1 cellular context compared by ENCODE assay signal in genomic region chr11:120305286-120305685, GRCh38.
TF ChIP-seq lines count a peak whose summit lies in the region.

No MANE protein-coding gene starts in this region.

TF ChIP-seq in HepG2, 621 proteins besides CTCF, POLR2A, EP300 and RAD21:
- TF ChIP-seq HOXA9 (CRISPR knock-in tag; IDR thresholded peaks at IDR 0.05; ENCODE audit: borderline replicate concordance) (no peak), ZSCAN29 (CRISPR knock-in tag; conservative IDR thresholded peaks at IDR 0.05) (no peak), ZBTB4 (CRISPR knock-in tag; IDR thresholded peaks at IDR 0.05; ENCODE audit: borderline replicate concordance) (no peak), NR2F6 (IDR thresholded peaks at IDR 0.05) (no peak), NR2F6 (CRISPR knock-in tag; IDR thresholded peaks at IDR 0.05) (no peak), RORA (CRISPR knock-in tag; IDR thresholded peaks at IDR 0.05) (no peak), SALL2 (CRISPR knock-in tag; IDR thresholded peaks at IDR 0.05) (no peak), NBN (conservative IDR thresholded peaks at IDR 0.05) (no peak), ZNF230 (CRISPR knock-in tag; IDR thresholded peaks at IDR 0.05) (no peak), RFX5 (IDR thresholded peaks at IDR 0.05; ENCODE audit: low read depth, low read length) (no peak), HIC2 (CRISPR knock-in tag; IDR thresholded peaks at IDR 0.05; ENCODE audit: low read depth) (no peak), KLF16 (CRISPR knock-in tag; IDR thresholded peaks at IDR 0.05) (no peak), ZNF768 (CRISPR knock-in tag; IDR thresholded peaks at IDR 0.05) (no peak), BCL6 (CRISPR knock-in tag; IDR thresholded peaks at IDR 0.05) (no peak), ZFP36 (IDR thresholded peaks at IDR 0.05; ENCODE audit: borderline replicate concordance, low read depth, low read length, partially characterized antibody) (no peak), ZZZ3 (CRISPR knock-in tag; IDR thresholded peaks at IDR 0.05; ENCODE audit: borderline replicate concordance) (no peak), MAZ (IDR thresholded peaks at IDR 0.05; ENCODE audit: borderline replicate concordance, low read depth, low read length) (no peak), MAZ (CRISPR knock-in tag; IDR thresholded peaks at IDR 0.05; ENCODE audit: low read depth) (no peak)
- TF ChIP-seq, protein P1, sequence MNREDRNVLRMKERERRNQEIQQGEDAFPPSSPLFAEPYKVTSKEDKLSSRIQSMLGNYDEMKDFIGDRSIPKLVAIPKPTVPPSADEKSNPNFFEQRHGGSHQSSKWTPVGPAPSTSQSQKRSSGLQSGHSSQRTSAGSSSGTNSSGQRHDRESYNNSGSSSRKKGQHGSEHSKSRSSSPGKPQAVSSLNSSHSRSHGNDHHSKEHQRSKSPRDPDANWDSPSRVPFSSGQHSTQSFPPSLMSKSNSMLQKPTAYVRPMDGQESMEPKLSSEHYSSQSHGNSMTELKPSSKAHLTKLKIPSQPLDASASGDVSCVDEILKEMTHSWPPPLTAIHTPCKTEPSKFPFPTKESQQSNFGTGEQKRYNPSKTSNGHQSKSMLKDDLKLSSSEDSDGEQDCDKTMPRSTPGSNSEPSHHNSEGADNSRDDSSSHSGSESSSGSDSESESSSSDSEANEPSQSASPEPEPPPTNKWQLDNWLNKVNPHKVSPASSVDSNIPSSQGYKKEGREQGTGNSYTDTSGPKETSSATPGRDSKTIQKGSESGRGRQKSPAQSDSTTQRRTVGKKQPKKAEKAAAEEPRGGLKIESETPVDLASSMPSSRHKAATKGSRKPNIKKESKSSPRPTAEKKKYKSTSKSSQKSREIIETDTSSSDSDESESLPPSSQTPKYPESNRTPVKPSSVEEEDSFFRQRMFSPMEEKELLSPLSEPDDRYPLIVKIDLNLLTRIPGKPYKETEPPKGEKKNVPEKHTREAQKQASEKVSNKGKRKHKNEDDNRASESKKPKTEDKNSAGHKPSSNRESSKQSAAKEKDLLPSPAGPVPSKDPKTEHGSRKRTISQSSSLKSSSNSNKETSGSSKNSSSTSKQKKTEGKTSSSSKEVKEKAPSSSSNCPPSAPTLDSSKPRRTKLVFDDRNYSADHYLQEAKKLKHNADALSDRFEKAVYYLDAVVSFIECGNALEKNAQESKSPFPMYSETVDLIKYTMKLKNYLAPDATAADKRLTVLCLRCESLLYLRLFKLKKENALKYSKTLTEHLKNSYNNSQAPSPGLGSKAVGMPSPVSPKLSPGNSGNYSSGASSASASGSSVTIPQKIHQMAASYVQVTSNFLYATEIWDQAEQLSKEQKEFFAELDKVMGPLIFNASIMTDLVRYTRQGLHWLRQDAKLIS (CRISPR knock-in tag; IDR thresholded peaks at IDR 0.05) = no peak
- TF ChIP-seq, protein P2, sequence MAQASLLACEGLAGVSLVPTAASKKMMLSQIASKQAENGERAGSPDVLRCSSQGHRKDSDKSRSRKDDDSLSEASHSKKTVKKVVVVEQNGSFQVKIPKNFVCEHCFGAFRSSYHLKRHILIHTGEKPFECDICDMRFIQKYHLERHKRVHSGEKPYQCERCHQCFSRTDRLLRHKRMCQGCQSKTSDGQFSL (CRISPR knock-in tag; IDR thresholded peaks at IDR 0.05) = no peak
